In the genomic region with DNA sequence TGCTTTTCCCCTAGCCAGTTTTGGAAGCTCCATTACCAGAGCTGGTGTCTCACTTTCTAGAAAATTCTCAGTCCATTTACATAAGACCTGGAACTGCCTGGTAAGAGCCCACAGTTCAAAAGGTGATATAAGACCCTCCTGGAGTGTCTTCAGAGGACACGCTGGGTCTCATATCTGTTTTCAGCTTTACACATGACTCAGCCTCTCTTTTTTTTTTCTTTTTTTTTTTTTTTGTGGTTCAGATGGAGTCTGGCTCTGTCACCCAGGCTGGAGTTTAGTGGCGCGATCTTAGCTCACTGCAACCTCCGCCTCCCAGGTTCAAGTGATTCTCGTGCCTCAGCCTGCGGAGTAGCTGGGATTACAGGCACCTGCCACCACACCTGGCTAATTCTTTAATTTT, we compare ENCODE assay signal across 19 cellular contexts. TPM values are rescaled to one million over a fixed set of nuclear protein-coding genes. Genes with fewer than 3 reads are reported as not detected.
DNase-seq lines count a peak whose midpoint lies in the region; ATAC-seq and TF ChIP-seq lines count a peak whose summit lies in the region.
"Had no signal": no experiment of that assay in that cellular context is flagged by ENCODE, and none has a peak within 500 bp of the region (broad histone marks: within the 10 kb centered on the region; RNA-seq: fewer than 3 reads in every experiment).

No MANE protein-coding gene starts in this region.

- H3K9ac ChIP-seq in endodermal cell (ENCODE audit: extremely low read depth, low read length, poor library complexity, severe bottlenecking) = no peak overlapping the region
- H3K9ac ChIP-seq: GM23248 had no signal

- peaks cover 6% of the 10 kb centered on the region for H3K27me3 Mint-ChIP-seq in activated T-cell treated with anti-CD3 and anti-CD28 coated beads, Interleukin-2, amount 50 U/mL, for 72 hours (ENCODE audit: low read depth)
- H3K27me3 Mint-ChIP-seq in endodermal cell (ENCODE audit: insufficient read depth) = no peaks in the 10 kb centered on the region
- no peaks in the 10 kb centered on the region for H3K27me3 Mint-ChIP-seq in activated naive CD8-positive, alpha-beta T cell treated with anti-CD3 and anti-CD28 coated beads for 36 hours
- H3K27me3 Mint-ChIP-seq: CD4-positive, CD25-positive, alpha-beta regulatory T cell had no signal

- no peaks in the 10 kb centered on the region for H3K36me3 ChIP-seq in endodermal cell (ENCODE audit: control insufficient read depth, insufficient read depth, low read length)
- H3K36me3 ChIP-seq: BE2C, SJCRH30 had no signal

- no peak overlapping the region for H3K27ac Mint-ChIP-seq in activated T-cell treated with anti-CD3 and anti-CD28 coated beads, Interleukin-2, amount 50 U/mL, for 72 hours
- no peak overlapping the region for H3K27ac Mint-ChIP-seq in endodermal cell
- H3K27ac Mint-ChIP-seq in activated naive CD8-positive, alpha-beta T cell treated with anti-CD3 and anti-CD28 coated beads for 36 hours = no peak overlapping the region
- H3K27ac Mint-ChIP-seq: CD4-positive, CD25-positive, alpha-beta regulatory T cell had no signal

- peaks cover 45% of the 10 kb centered on the region for H3K4me1 Mint-ChIP-seq in activated T-cell treated with anti-CD3 and anti-CD28 coated beads, Interleukin-2, amount 50 U/mL, for 72 hours (ENCODE audit: low read depth)
- peaks cover 23% of the 10 kb centered on the region for H3K4me1 Mint-ChIP-seq in endodermal cell
- peaks cover 25% of the 10 kb centered on the region for H3K4me1 Mint-ChIP-seq in activated naive CD8-positive, alpha-beta T cell treated with anti-CD3 and anti-CD28 coated beads for 36 hours

- TF ChIP-seq CTCF in endodermal cell (conservative IDR thresholded peaks at IDR 0.05) = no peak

- H3K4me3 Mint-ChIP-seq in activated T-cell treated with anti-CD3 and anti-CD28 coated beads, Interleukin-2, amount 50 U/mL, for 72 hours = peak overlapping the region in 1 of 2 donors; percentile 12
- H3K4me3 Mint-ChIP-seq in endodermal cell = no peak overlapping the region
- no peak overlapping the region for H3K4me3 Mint-ChIP-seq in activated naive CD8-positive, alpha-beta T cell treated with anti-CD3 and anti-CD28 coated beads for 36 hours
- H3K4me3 Mint-ChIP-seq: CD4-positive, CD25-positive, alpha-beta regulatory T cell had no signal

- no peak overlapping the region for H3K4me3 ChIP-seq in endodermal cell (ENCODE audit: low read length)
- H3K4me3 ChIP-seq: GM23248, SJCRH30 had no signal

- H3K27ac ChIP-seq in endodermal cell (ENCODE audit: low read depth, low read length) = no peak overlapping the region
- H3K27ac ChIP-seq: GM23248, SJCRH30 had no signal

- no peaks in the 10 kb centered on the region for H3K27me3 ChIP-seq in endodermal cell (ENCODE audit: control insufficient read depth, insufficient read depth, low read length, poor library complexity, severe bottlenecking)
- H3K27me3 ChIP-seq: BE2C, SJCRH30 had no signal

- peak; percentile 17 to 46 for ATAC-seq in activated T-cell treated with anti-CD3 and anti-CD28 coated beads, Interleukin-2, amount 50 U/mL, for 72 hours (replicated peaks in 1 of 2)
- no peak for ATAC-seq in GM21390 (IDR thresholded peaks at IDR 0.05; ENCODE audit: unreplicated experiment)
- ATAC-seq: Panc1 had no signal

- H3K9me3 ChIP-seq in endodermal cell (ENCODE audit: control insufficient read depth, low read length) = no peaks in the 10 kb centered on the region
- H3K9me3 ChIP-seq: BE2C, SJCRH30 had no signal

- H3K36me3 Mint-ChIP-seq in activated T-cell treated with anti-CD3 and anti-CD28 coated beads, Interleukin-2, amount 50 U/mL, for 72 hours (ENCODE audit: insufficient read depth in 2 of 2) = peaks cover under 1 to 1% of the 10 kb centered on the region in 2 donors
- no peaks in the 10 kb centered on the region for H3K36me3 Mint-ChIP-seq in endodermal cell (ENCODE audit: low read depth)
- H3K36me3 Mint-ChIP-seq in activated naive CD8-positive, alpha-beta T cell treated with anti-CD3 and anti-CD28 coated beads for 36 hours = peaks cover 2% of the 10 kb centered on the region
- H3K36me3 Mint-ChIP-seq: CD4-positive, CD25-positive, alpha-beta regulatory T cell had no signal

- DNase-seq in activated T-cell treated with anti-CD3 and anti-CD28 coated beads, Interleukin-2, amount 50 U/mL, for 72 hours = peak in 1 of 2 donors; percentile 19
- DNase-seq in activated T-cell treated with anti-CD3 and anti-CD28 coated beads for 4 hours (no peak), OCI-M1 (lab: John Stamatoyannopoulos, UW) (peak; percentile 74), endodermal cell (peak; percentile 25), medulla oblongata (ENCODE audit: extremely low spot score) (no peak)
- no peak for DNase-seq in activated naive CD8-positive, alpha-beta T cell treated with anti-CD3 and anti-CD28 coated beads for 36 hours
- DNase-seq: BE2C; CD4-positive, CD25-positive, alpha-beta regulatory T cell; COR-L47; DMS 273 treated with DMSO at 0.1 percent for 48 hours; GF-D8; GM23248; HCEC 1CT; NCI-H187; NCI-H2107; NCI-H524; SJCRH30 had no signal

- peaks cover 4% of the 10 kb centered on the region for H3K4me1 ChIP-seq in endodermal cell (ENCODE audit: control insufficient read depth, insufficient read depth, low read length)
- H3K4me1 ChIP-seq: BE2C had no signal

- WGBS in endodermal cell (ENCODE audit: insufficient coverage in 1 of 2, insufficient read length in 1 of 2), 2 experiments = 91 to 97% methylated on average over 4 to 5 of the region's 6 CpGs

- no peaks in the 10 kb centered on the region for H3K9me3 Mint-ChIP-seq in activated T-cell treated with anti-CD3 and anti-CD28 coated beads, Interleukin-2, amount 50 U/mL, for 72 hours
- H3K9me3 Mint-ChIP-seq in endodermal cell = peaks cover 2% of the 10 kb centered on the region
- H3K9me3 Mint-ChIP-seq in activated naive CD8-positive, alpha-beta T cell treated with anti-CD3 and anti-CD28 coated beads for 36 hours = no peaks in the 10 kb centered on the region

RNA-seq across cellular contexts. Expression of a gene that starts 30.7 kb away (rescaled TPM):
- total RNA-seq in activated T-cell treated with anti-CD3 and anti-CD28 coated beads, Interleukin-2, amount 50 U/mL, for 72 hours = 10 to 100 TPM; 41.6 to 45.5 TPM
- 10 to 100 TPM; 80.1 to 93.5 TPM for total RNA-seq in endodermal cell
- 72.0 TPM for polyA plus RNA-seq in endodermal cell (2013, experiment 1 of 2)
- polyA plus RNA-seq in endodermal cell (2013, experiment 2 of 2) = 71.9 TPM
- 10 to 100 TPM; 46.8 to 47.5 TPM for total RNA-seq in activated naive CD8-positive, alpha-beta T cell treated with anti-CD3 and anti-CD28 coated beads for 36 hours

RNA-seq across cellular contexts. Expression of a gene that starts 59.7 kb away (rescaled TPM):
- total RNA-seq in activated T-cell treated with anti-CD3 and anti-CD28 coated beads, Interleukin-2, amount 50 U/mL, for 72 hours = 10 to 100 TPM in 1 of 2 donors, 1 to 10 TPM in 1; 7.7 to 12.4 TPM
- total RNA-seq in endodermal cell = 10 to 100 TPM; 28.8 to 30.7 TPM
- polyA plus RNA-seq in endodermal cell (2013, experiment 1 of 2) = 19.8 TPM
- 19.6 TPM for polyA plus RNA-seq in endodermal cell (2013, experiment 2 of 2)
- total RNA-seq in activated naive CD8-positive, alpha-beta T cell treated with anti-CD3 and anti-CD28 coated beads for 36 hours = 10 to 100 TPM; 10.0 to 10.9 TPM

Comparison
In these comparisons a context has a peak if more than half of its experiments do, and no peak if none do; other contexts are left out.
1. DNase-seq: peak in OCI-M1 (single experiment) and endodermal cell (single experiment); none in activated T-cell treated with anti-CD3 and anti-CD28 coated beads for 4 hours (single experiment), medulla oblongata (single experiment) and activated naive CD8-positive, alpha-beta T cell treated with anti-CD3 and anti-CD28 coated beads for 36 hours (single experiment).